Comparison of ENCODE assay signal across 23 cellular contexts in genomic region chr6:10303806-10304520, GRCh38.
"Had no signal": no experiment of that assay in that cellular context is flagged by ENCODE, and none has a peak within 500 bp of the region (broad histone marks: within the 10 kb centered on the region; RNA-seq: fewer than 3 reads in every experiment).

No MANE protein-coding gene starts in this region.

- H3K4me1 Mint-ChIP-seq: stimulated activated naive B cell treated with anti-CD40 and anti-IgM and Interleukin-4, amounts not matched to agents 10 μg/mL and 1 μg/mL and 100 μg/mL, for 72 hours had no signal

- H3K4me1 ChIP-seq: breast epithelium, gastrocnemius medialis had no signal

- H3K4me3 ChIP-seq: breast epithelium, gastrocnemius medialis, lung, thoracic aorta had no signal

- H3K27ac Mint-ChIP-seq: activated T-cell treated with anti-CD3 and anti-CD28 coated beads, Interleukin-2, amount 50 U/mL, for 72 hours; mesothelial cell of epicardium; natural killer cell treated with Interleukin-12 subunit alpha and Interleukin-12 subunit beta and Interleukin-15 and Interleukin-18, amount 100 ng/mL, for 72 hours; stimulated activated naive B cell treated with anti-CD40 and anti-IgM and Interleukin-4, amounts not matched to agents 10 μg/mL and 1 μg/mL and 100 μg/mL, for 72 hours had no signal

- H3K27ac ChIP-seq: breast epithelium, gastrocnemius medialis, thoracic aorta, VCaP had no signal

- H3K9me3 ChIP-seq: breast epithelium, gastrocnemius medialis, thoracic aorta had no signal

- H3K36me3 ChIP-seq: breast epithelium, gastrocnemius medialis, thoracic aorta had no signal

- H3K36me3 Mint-ChIP-seq: mesothelial cell of epicardium; natural killer cell treated with Interleukin-12 subunit alpha and Interleukin-12 subunit beta and Interleukin-15 and Interleukin-18, amount 100 ng/mL, for 72 hours; stimulated activated naive B cell treated with anti-CD40 and anti-IgM and Interleukin-4, amounts not matched to agents 10 μg/mL and 1 μg/mL and 100 μg/mL, for 72 hours had no signal

- H3K27me3 Mint-ChIP-seq: natural killer cell treated with Interleukin-12 subunit alpha and Interleukin-12 subunit beta and Interleukin-15 and Interleukin-18, amount 100 ng/mL, for 72 hours had no signal

- H3K4me3 Mint-ChIP-seq: activated T-cell treated with anti-CD3 and anti-CD28 coated beads, Interleukin-2, amount 50 U/mL, for 72 hours; mesothelial cell of epicardium; natural killer cell treated with Interleukin-12 subunit alpha and Interleukin-12 subunit beta and Interleukin-15 and Interleukin-18, amount 100 ng/mL, for 72 hours; stimulated activated naive B cell treated with anti-CD40 and anti-IgM and Interleukin-4, amounts not matched to agents 10 μg/mL and 1 μg/mL and 100 μg/mL, for 72 hours had no signal

- ATAC-seq: activated T-cell treated with anti-CD3 and anti-CD28 coated beads, Interleukin-2, amount 50 U/mL, for 72 hours; gastrocnemius medialis; left lobe of liver; natural killer cell treated with Interleukin-12 subunit alpha and Interleukin-12 subunit beta and Interleukin-15 and Interleukin-18, amount 100 ng/mL, for 72 hours; stimulated activated naive B cell treated with anti-CD40 and anti-IgM and Interleukin-4, amounts not matched to agents 10 μg/mL and 1 μg/mL and 100 μg/mL, for 72 hours had no signal

- H3K9me3 Mint-ChIP-seq: mesothelial cell of epicardium had no signal

- H3K27me3 ChIP-seq: breast epithelium, gastrocnemius medialis had no signal

- DNase-seq: activated CD4-positive, alpha-beta T cell treated with anti-CD3 and anti-CD28 coated beads for 1 hour; activated CD8-positive, alpha-beta memory T cell treated with anti-CD3 and anti-CD28 coated beads for 24 hours; activated CD8-positive, alpha-beta memory T cell treated with anti-CD3 and anti-CD28 coated beads, Interleukin-2, amount 50 U/mL, for 48 hours; activated effector memory CD4-positive, alpha-beta T cell treated with anti-CD3 and anti-CD28 coated beads, Interleukin-2, amount 50 U/mL, for 16 hours; activated naive CD4-positive, alpha-beta T cell treated with anti-CD3 and anti-CD28 coated beads, Interleukin-2, amount 50 U/mL, for 16 hours; activated T-cell treated with anti-CD3 and anti-CD28 coated beads, Interleukin-2, amount 50 U/mL, for 72 hours; aorta; cerebellar nuclear complex; cortex of kidney; erythroblast; gastrocnemius medialis; head of caudate nucleus; kidney; occipital lobe; posterior cingulate gyrus; stimulated activated naive B cell treated with anti-CD40 and anti-IgM and Interleukin-4, amounts not matched to agents 10 μg/mL and 1 μg/mL and 100 μg/mL, for 72 hours had no signal
